20 cellular contexts compared by ENCODE assay signal in the genomic region with DNA sequence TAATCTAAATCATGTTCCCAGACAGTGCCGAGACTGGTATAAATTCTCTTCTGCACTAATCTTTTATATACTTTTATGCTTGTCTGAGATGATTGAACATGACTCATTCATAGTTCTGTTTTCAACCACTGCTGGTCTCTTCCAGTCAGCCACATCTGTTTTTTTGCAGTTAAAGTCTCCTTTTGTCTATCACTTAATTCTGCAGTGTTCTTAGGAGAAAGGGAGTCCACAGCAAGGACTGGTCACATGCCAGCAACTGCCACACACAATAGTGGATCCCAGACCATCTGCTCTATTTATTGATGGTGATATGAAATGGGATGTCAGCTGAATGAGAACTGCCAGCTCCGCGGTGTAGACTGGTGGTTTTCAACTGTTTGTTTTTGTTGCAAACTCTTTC.
DNase-seq lines count a peak whose midpoint lies in the region; ATAC-seq, FAIRE-seq and TF ChIP-seq lines count a peak whose summit lies in the region.
"Had no signal": no experiment of that assay in that cellular context is flagged by ENCODE, and none has a peak within 500 bp of the region (broad histone marks: within the 10 kb centered on the region; RNA-seq: fewer than 3 reads in every experiment).

No MANE protein-coding gene starts in this region.

- FAIRE-seq in kidney (lab: Jason Lieb, UNC): no peak
- FAIRE-seq: endometrium, H1 had no signal

- H3K9ac ChIP-seq in IMR-90 (ENCODE audit: low read depth, low read length) (no peak overlapping the region), kidney (ENCODE audit: low read length in 2 of 2) (no peak overlapping the region)

- H3K56ac ChIP-seq in IMR-90 (ENCODE audit: extremely low read depth, insufficient read depth, low read length): no peak overlapping the region

- H3K4me1 ChIP-seq in IMR-90 (ENCODE audit: control insufficient read depth, insufficient read depth, low read length): 0 out of 2 replicates have a peak, but pooled peaks cover 2% of the 10 kb centered on the region
- H3K4me1 ChIP-seq in left lung: no peaks in the 10 kb centered on the region
- no peaks in the 10 kb centered on the region for H3K4me1 ChIP-seq in kidney (ENCODE audit: control insufficient read depth in 1 of 2, insufficient read depth in 1 of 2, low read depth in 1 of 2, low read length in 2 of 2)
- H3K4me1 ChIP-seq in thyroid gland: no peaks in the 10 kb centered on the region

- H3K23ac ChIP-seq in IMR-90 (ENCODE audit: low read depth, low read length): no peak overlapping the region

- peaks cover 10% of the 10 kb centered on the region for H3K27me3 ChIP-seq in IMR-90 (ENCODE audit: control insufficient read depth, insufficient read depth, low read length)
- peaks cover 0 to 5% of the 10 kb centered on the region in 2 donors for H3K27me3 ChIP-seq in left lung
- H3K27me3 ChIP-seq in thyroid gland: no peaks in the 10 kb centered on the region
- H3K27me3 ChIP-seq: ovary had no signal

- H3K4ac ChIP-seq in IMR-90 (ENCODE audit: low read depth, low read length): no peak overlapping the region

- in situ Hi-C loops in IMR-90 (cut with MboI; ENCODE audit: low sequenced_read_pairs): no loop called here

- no peak overlapping the region for H2AFZ ChIP-seq in IMR-90 (replicated peaks; ENCODE audit: low read length, poor library complexity)

- BruUV-seq in IMR-90 (replicated peaks; lab: Mats Ljungman, UMichigan): no TSS peak

- WGBS in IMR-90 (ENCODE audit: extremely low coverage in 2 of 2, insufficient read length in 1 of 2), 2 experiments: no CpG with 5 or more reads among the region's 3 CpGs
- WGBS in thyroid gland, 2 donors: 55 to 70% methylated on average over 3 of the region's 3 CpGs

- dilution Hi-C loops in IMR-90 (cut with HindIII; ENCODE audit: low sequenced_read_pairs, unreplicated experiment): no loop called here

- intact Hi-C loops in IMR-90 (cut with micrococcal nuclease): no loop called here
- intact Hi-C loops in left lung (cut with DNase I): no loop called here
- intact Hi-C loops in kidney (cut with DNase I): no loop called here
- intact Hi-C loops in thyroid gland (cut with DNase I): no loop called here

- H2BK15ac ChIP-seq in IMR-90 (ENCODE audit: low read depth, low read length): no peak overlapping the region

- H3K9me1 ChIP-seq in IMR-90 (ENCODE audit: insufficient read depth, low read length): no peaks in the 10 kb centered on the region

- H3K4me3 ChIP-seq in IMR-90 (ENCODE audit: insufficient read depth, low read depth, low read length): no peak overlapping the region
- no peak overlapping the region for H3K4me3 ChIP-seq in choroid plexus epithelial cell (ENCODE audit: low read depth, low read length)
- no peak overlapping the region for H3K4me3 ChIP-seq in left lung
- no peak overlapping the region for H3K4me3 ChIP-seq in kidney (ENCODE audit: low read length in 2 of 2)
- H3K4me3 ChIP-seq in thyroid gland (replicated peaks in 1 of 3): no peak overlapping the region
- H3K4me3 ChIP-seq: ovary had no signal

- H2BK20ac ChIP-seq in IMR-90 (ENCODE audit: low read depth, low read length): no peak overlapping the region

- H4K20me1 ChIP-seq in IMR-90 (ENCODE audit: insufficient read depth, low read length): no peaks in the 10 kb centered on the region

- no peak overlapping the region for H4K5ac ChIP-seq in IMR-90 (ENCODE audit: low read depth, low read length)

- no peak overlapping the region for H2AK9ac ChIP-seq in IMR-90 (replicated peaks; ENCODE audit: low read depth, low read length, poor library complexity)

- TF ChIP-seq POLR2A in IMR-90 (IDR thresholded peaks at IDR 0.05; ENCODE audit: low read depth, low read length) (no peak), thyroid gland (IDR thresholded peaks at IDR 0.05) (no peak)

- H3K9me3 ChIP-seq in IMR-90 (ENCODE audit: control insufficient read depth, insufficient read depth, low read length): no peaks in the 10 kb centered on the region
- H3K9me3 ChIP-seq in left lung: peaks cover 0 to 2% of the 10 kb centered on the region in 2 donors
- no peaks in the 10 kb centered on the region for H3K9me3 ChIP-seq in kidney (ENCODE audit: control insufficient read depth in 1 of 2, low read length in 2 of 2)
- H3K9me3 ChIP-seq in thyroid gland: no peaks in the 10 kb centered on the region
- H3K9me3 ChIP-seq: ovary had no signal

- H2BK120ac ChIP-seq in IMR-90 (ENCODE audit: low read depth, low read length): no peak overlapping the region

- POLR2A ChIA-PET in IMR-90 (lab: Charles Lee; ENCODE audit: unreplicated experiment): no interaction called here

- no peak overlapping the region for H3K14ac ChIP-seq in IMR-90 (replicated peaks; ENCODE audit: low read depth, low read length)

- DNase-seq in AG20443 (ENCODE audit: low spot score) (peak; percentile 30), IMR-90 (peak; percentile 23), choroid plexus epithelial cell (ENCODE audit: low read depth) (peak; percentile 4), left lung (no peak), kidney (no peak), NCI-H128 (lab: John Stamatoyannopoulos, UW; ENCODE audit: unreplicated experiment) (no peak), thyroid gland (no peak)
- DNase-seq: activated CD4-positive, alpha-beta T cell treated with anti-CD3 and anti-CD28 coated beads for 4 hours; activated effector memory CD4-positive, alpha-beta T cell treated with Interleukin-2 at 50 U/mL for 16 hours; aorta; head of caudate nucleus; left colon; NCI-H1092 treated with DMSO at 0.1 percent for 48 hours; NCI-H2029; NCI-H345; ovary; stimulated activated CD4-positive, alpha-beta T cell treated with anti-CD3 and anti-CD28 coated beads, Interleukin-4, amount 100 ng/mL, for 1 hour had no signal

- H3K36me3 ChIP-seq in IMR-90 (ENCODE audit: control insufficient read depth, insufficient read depth, low read length): no peaks in the 10 kb centered on the region
- H3K36me3 ChIP-seq in left lung: no peaks in the 10 kb centered on the region
- no peaks in the 10 kb centered on the region for H3K36me3 ChIP-seq in kidney (ENCODE audit: control insufficient read depth in 1 of 2, insufficient read depth in 2 of 2, low read length in 2 of 2)
- H3K36me3 ChIP-seq in thyroid gland: no peaks in the 10 kb centered on the region
- H3K36me3 ChIP-seq: ovary had no signal

- H2BK5ac ChIP-seq in IMR-90 (ENCODE audit: low read depth, low read length, poor library complexity, severe bottlenecking): no peak overlapping the region

- no peak overlapping the region for H4K91ac ChIP-seq in IMR-90 (ENCODE audit: insufficient read depth, low read depth, low read length)

- peak overlapping the region; percentile 58; the same call in 1 of the 2 replicates for H3K4me2 ChIP-seq in IMR-90 (ENCODE audit: low read depth, low read length)

- H3K79me1 ChIP-seq in IMR-90 (ENCODE audit: low read depth in 1 of 2, low read length in 2 of 2): no peaks in the 10 kb centered on the region

- TF ChIP-seq RAD21 in IMR-90 (IDR thresholded peaks at IDR 0.05; ENCODE audit: low read length): no peak

- ATAC-seq in IMR-90 (ENCODE audit: low read depth) (peak; percentile 61), left lung (peak; percentile 15), GM18517 (IDR thresholded peaks at IDR 0.05; ENCODE audit: unreplicated experiment) (no peak)
- ATAC-seq: left colon had no signal

- no peak overlapping the region for H3K18ac ChIP-seq in IMR-90 (ENCODE audit: low read depth, low read length)

- H3K27ac ChIP-seq in IMR-90 (ENCODE audit: insufficient read depth, low read length) (no peak overlapping the region), left lung (no peak overlapping the region), kidney (ENCODE audit: low read depth in 2 of 2, low read length in 2 of 2) (no peak overlapping the region), thyroid gland (no peak overlapping the region)
- H3K27ac ChIP-seq: ovary had no signal

- H2AK5ac ChIP-seq in IMR-90 (ENCODE audit: low read depth, low read length): no peak overlapping the region

- H4K8ac ChIP-seq in IMR-90 (ENCODE audit: low read depth in 2 of 2, low read length in 2 of 2): no peak overlapping the region

- CTCF ChIA-PET in IMR-90 (lab: Yijun Ruan, JAX): interaction anchor here (0.6 kb wide), 1 partner anchor 1418 kb away, joined by 3 read pairs; no protein-coding TSS in a partner anchor

- TF ChIP-seq CTCF in IMR-90 (conservative IDR thresholded peaks at IDR 0.05; ENCODE audit: low read depth, low read length): no peak
- TF ChIP-seq CTCF in choroid plexus epithelial cell (conservative IDR thresholded peaks at IDR 0.05; ENCODE audit: low read depth, low read length): no peak
- no peak for TF ChIP-seq CTCF in left lung (IDR thresholded peaks at IDR 0.05)
- TF ChIP-seq CTCF in kidney (IDR thresholded peaks at IDR 0.05; ENCODE audit: borderline replicate concordance, extremely low read depth, insufficient read depth): no peak
- TF ChIP-seq CTCF in thyroid gland (IDR thresholded peaks at IDR 0.05): no peak

TF ChIP-seq in IMR-90, 13 proteins besides CTCF, POLR2A, EP300 and RAD21 (continues in another document):
- TF ChIP-seq SMC3 (IDR thresholded peaks at IDR 0.05; ENCODE audit: low read depth, low read length) (no peak), RCOR1 (IDR thresholded peaks at IDR 0.05; ENCODE audit: insufficient replicate concordance, low read length) (no peak), MAFK (IDR thresholded peaks at IDR 0.05; ENCODE audit: low read depth, low read length) (no peak), USF2 (IDR thresholded peaks at IDR 0.05; ENCODE audit: low read depth, low read length) (no peak), CHD1 (IDR thresholded peaks at IDR 0.05; ENCODE audit: low read depth, low read length) (no peak), MAZ (IDR thresholded peaks at IDR 0.05; ENCODE audit: borderline replicate concordance, low read depth, low read length) (no peak), NFE2L2 (IDR thresholded peaks at IDR 0.05; ENCODE audit: low read depth, low read length) (no peak), MXI1 (IDR thresholded peaks at IDR 0.05; ENCODE audit: borderline replicate concordance, low read depth, low read length) (no peak), FOS (IDR thresholded peaks at IDR 0.05; ENCODE audit: low read depth, low read length) (no peak)

Comparison
In these comparisons a context has a peak if more than half of its experiments do, and no peak if none do; other contexts are left out.
1. DNase-seq: peak in AG20443 (single experiment), IMR-90 (single experiment) and choroid plexus epithelial cell (single experiment); none in left lung (0 of 2), kidney (single experiment), NCI-H128 (single experiment) and thyroid gland (0 of 2).